15 cellular contexts compared by ENCODE assay signal in the genomic region with DNA sequence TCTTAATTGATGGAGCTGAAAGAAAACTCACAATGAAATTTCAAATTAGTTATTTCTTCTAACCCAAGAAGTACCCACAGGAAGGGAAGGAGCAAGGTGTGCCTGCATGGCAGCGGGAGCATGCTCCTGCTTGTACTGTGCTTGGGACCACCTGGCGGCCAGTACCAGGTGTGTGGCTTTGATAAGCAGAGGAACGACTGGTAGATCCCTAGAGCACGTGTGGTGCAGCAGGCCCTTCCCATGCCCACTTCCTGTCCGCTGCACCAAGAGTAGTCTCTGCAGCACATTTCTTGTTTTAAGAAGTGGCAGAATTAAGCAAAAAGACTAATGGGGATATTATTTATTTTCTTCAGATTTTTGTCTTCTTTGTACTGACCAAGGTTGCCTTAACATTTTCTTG.
DNase-seq lines count a peak whose midpoint lies in the region; ATAC-seq and TF ChIP-seq lines count a peak whose summit lies in the region.
"Had no signal": no experiment of that assay in that cellular context is flagged by ENCODE, and none has a peak within 500 bp of the region (broad histone marks: within the 10 kb centered on the region; RNA-seq: fewer than 3 reads in every experiment).

No MANE protein-coding gene starts in this region.

- peaks cover 3% of the 10 kb centered on the region for H3K36me3 Mint-ChIP-seq in neural progenitor cell

- DNase-seq in body of pancreas (peak; percentile 48 to 82 (median 67)), NCI-H82 (lab: John Stamatoyannopoulos, UW) (no peak), neural progenitor cell (ENCODE audit: low spot score) (no peak)
- no peak for DNase-seq in stimulated activated naive CD4-positive, alpha-beta T cell treated with Interleukin-2 at 50 U/mL for 16 hours (lab: John Stamatoyannopoulos, UW)
- DNase-seq: activated CD4-positive, CD25-positive, alpha-beta regulatory T cell treated with anti-CD3 and anti-CD28 coated beads, Interleukin-2, amount 50 U/mL, for 72 hours; left cardiac atrium; MM.1S; stimulated activated CD4-positive, alpha-beta T cell treated with anti-CD3 and anti-CD28 coated beads, Interleukin-15, amount 100 ng/mL, for 24 hours had no signal

- H3K27ac ChIP-seq in BLaER1 (no peak overlapping the region), body of pancreas (no peak overlapping the region), layer of hippocampus (ENCODE audit: low read depth, low read length) (peak overlapping the region; percentile 24), neural progenitor cell (no peak overlapping the region)

- WGBS in body of pancreas, 2 donors = 30 to 37% methylated on average over 5 of the region's 5 CpGs

- no peaks in the 10 kb centered on the region for H3K9me3 Mint-ChIP-seq in neural progenitor cell
- H3K9me3 Mint-ChIP-seq: activated T-helper 17 cell treated with anti-CD3 and anti-CD28 coated beads, Interleukin-2, amount 50 U/mL, for 72 hours had no signal

- H3K4me1 Mint-ChIP-seq in neural progenitor cell = peaks cover 16% of the 10 kb centered on the region
- H3K4me1 Mint-ChIP-seq: activated T-helper 17 cell treated with anti-CD3 and anti-CD28 coated beads, Interleukin-2, amount 50 U/mL, for 72 hours had no signal

- H2AFZ ChIP-seq in Loucy (ENCODE audit: low read length) = no peak overlapping the region; the same call in 1 of the 2 replicates
- H2AFZ ChIP-seq in neural progenitor cell (replicated peaks) = no peak overlapping the region

- H3F3A ChIP-seq in Loucy (ENCODE audit: low read depth) (peaks cover 16% of the 10 kb centered on the region; the same call in 1 of the 2 replicates), neural progenitor cell (ENCODE audit: low read depth) (peaks cover 10% of the 10 kb centered on the region)

- H4K20me1 ChIP-seq in BLaER1 (peaks cover 34% of the 10 kb centered on the region), Loucy (ENCODE audit: insufficient read depth, low read length, poor library complexity, severe bottlenecking) (no peaks in the 10 kb centered on the region), neural progenitor cell (ENCODE audit: low read depth) (no peaks in the 10 kb centered on the region)

- H3K79me2 ChIP-seq in Loucy (ENCODE audit: insufficient read depth, low read length) = peaks cover 19% of the 10 kb centered on the region
- no peaks in the 10 kb centered on the region for H3K79me2 ChIP-seq in neural progenitor cell (ENCODE audit: low read depth)

- H3K36me3 ChIP-seq in BLaER1 = peaks cover 34% of the 10 kb centered on the region
- peaks cover 19% of the 10 kb centered on the region; the same call in 1 of the 2 replicates for H3K36me3 ChIP-seq in Loucy (ENCODE audit: insufficient read depth, low read length)
- no peaks in the 10 kb centered on the region for H3K36me3 ChIP-seq in body of pancreas (replicated peaks in 1 of 2; ENCODE audit: insufficient read depth in 1 of 2, low read depth in 2 of 2)
- no peaks in the 10 kb centered on the region for H3K36me3 ChIP-seq in neural progenitor cell

- H3K4me2 ChIP-seq in BLaER1 (peak overlapping the region; percentile 29; the same call in 1 of the 2 replicates), Loucy (ENCODE audit: low read depth, low read length, poor library complexity, severe bottlenecking) (peak overlapping the region; percentile 68), neural progenitor cell (no peak overlapping the region)

- H3K27ac Mint-ChIP-seq in neural progenitor cell = no peak overlapping the region
- H3K27ac Mint-ChIP-seq: activated T-helper 17 cell treated with anti-CD3 and anti-CD28 coated beads, Interleukin-2, amount 50 U/mL, for 72 hours; B cell had no signal

- H3K9ac ChIP-seq in BLaER1 (no peak overlapping the region), Loucy (ENCODE audit: low read depth, low read length, poor library complexity, severe bottlenecking) (peak overlapping the region; percentile 54), neural progenitor cell (no peak overlapping the region)

- no peaks in the 10 kb centered on the region for H3K9me2 ChIP-seq in Loucy (replicated peaks; ENCODE audit: low read depth, low read length)

- H3K4me3 ChIP-seq in BLaER1 = no peak overlapping the region
- peak overlapping the region; percentile 34 for H3K4me3 ChIP-seq in Loucy (ENCODE audit: low read length, poor library complexity, severe bottlenecking)
- H3K4me3 ChIP-seq in body of pancreas = no peak overlapping the region
- no peak overlapping the region for H3K4me3 ChIP-seq in neural progenitor cell
- H3K4me3 ChIP-seq: SJSA1 had no signal

- TF ChIP-seq CTCF in Loucy (conservative IDR thresholded peaks at IDR 0.05; ENCODE audit: low read length) (peak; percentile 34), body of pancreas (IDR thresholded peaks at IDR 0.05) (peak in 5 of 7 experiments; percentile 7 to 63 (median 39)), neural progenitor cell (IDR thresholded peaks at IDR 0.05) (no peak)

- intact Hi-C loops in body of pancreas (cut with DNase I) = no loop called here

- peaks cover 3% of the 10 kb centered on the region for H3K27me3 Mint-ChIP-seq in neural progenitor cell (ENCODE audit: insufficient read depth, low read depth)
- H3K27me3 Mint-ChIP-seq: activated T-helper 17 cell treated with anti-CD3 and anti-CD28 coated beads, Interleukin-2, amount 50 U/mL, for 72 hours; B cell had no signal

- peak; percentile 65 for ATAC-seq in body of pancreas
- ATAC-seq in GM19455 (IDR thresholded peaks at IDR 0.05; ENCODE audit: unreplicated experiment) = no peak
- ATAC-seq: activated T-helper 17 cell treated with anti-CD3 and anti-CD28 coated beads, Interleukin-2, amount 50 U/mL, for 72 hours; left cardiac atrium had no signal

- H3K4me3 Mint-ChIP-seq in neural progenitor cell = no peak overlapping the region
- H3K4me3 Mint-ChIP-seq: activated T-helper 17 cell treated with anti-CD3 and anti-CD28 coated beads, Interleukin-2, amount 50 U/mL, for 72 hours; B cell had no signal

- no peak for TF ChIP-seq POLR2A in body of pancreas (IDR thresholded peaks at IDR 0.05)

- no peaks in the 10 kb centered on the region for H3K27me3 ChIP-seq in BLaER1
- no peaks in the 10 kb centered on the region for H3K27me3 ChIP-seq in Loucy (ENCODE audit: insufficient read depth, low read length, poor library complexity, severe bottlenecking)
- no peaks in the 10 kb centered on the region for H3K27me3 ChIP-seq in body of pancreas
- no peaks in the 10 kb centered on the region for H3K27me3 ChIP-seq in layer of hippocampus (ENCODE audit: control insufficient read depth, insufficient read depth, low read length)
- H3K27me3 ChIP-seq in neural progenitor cell = no peaks in the 10 kb centered on the region
- H3K27me3 ChIP-seq: SJSA1 had no signal

- H3K9me3 ChIP-seq in BLaER1 (no peaks in the 10 kb centered on the region), Loucy (ENCODE audit: insufficient read depth, low read depth, low read length) (no peaks in the 10 kb centered on the region), body of pancreas (no peaks in the 10 kb centered on the region), neural progenitor cell (ENCODE audit: low read depth) (no peaks in the 10 kb centered on the region)
- H3K9me3 ChIP-seq: SJSA1 had no signal

- H3K4me1 ChIP-seq in BLaER1 = peaks cover 10% of the 10 kb centered on the region
- H3K4me1 ChIP-seq in Loucy (ENCODE audit: insufficient read depth, low read length, poor library complexity, severe bottlenecking) = peaks cover 55% of the 10 kb centered on the region
- peaks cover 24% of the 10 kb centered on the region for H3K4me1 ChIP-seq in body of pancreas
- H3K4me1 ChIP-seq in neural progenitor cell = peaks cover 9% of the 10 kb centered on the region

Comparison
In these comparisons a context has a peak if more than half of its experiments do, and no peak if none do; other contexts are left out.
1. DNase-seq: peak in body of pancreas (4 of 4); none in NCI-H82 (single experiment), stimulated activated naive CD4-positive, alpha-beta T cell treated with Interleukin-2 at 50 U/mL for 16 hours (single experiment) and neural progenitor cell (single experiment).